Comparison of ENCODE assay signal across 30 cellular contexts in genomic region chr2:237927135-237927534, GRCh38. TPM values are rescaled to one million over a fixed set of nuclear protein-coding genes. Genes with fewer than 3 reads are reported as not detected.
DNase-seq lines count a peak whose midpoint lies in the region; ATAC-seq and TF ChIP-seq lines count a peak whose summit lies in the region.
"Had no signal": no experiment of that assay in that cellular context is flagged by ENCODE, and none has a peak within 500 bp of the region (broad histone marks: within the 10 kb centered on the region; RNA-seq: fewer than 3 reads in every experiment).

No MANE protein-coding gene starts in this region.

- CTCF ChIA-PET in activated CD4-positive, alpha-beta T cell treated with anti-CD3 and anti-CD28 coated beads for 36 hours (lab: Charles Lee) = interaction anchor here (0.6 to 1.4 kb wide), 2 partner anchors 12 to 254 kb away, joined by 3 read pairs; no protein-coding TSS in a partner anchor
- CTCF ChIA-PET in activated CD4-positive, alpha-beta T cell treated with anti-CD3 and anti-CD28 coated beads, Interleukin-2, amount 10 ng/mL, durations not matched to agents 7 days and 5 days (lab: Charles Lee) = interaction anchor here (1.0 to 1.1 kb wide), 2 partner anchors 11 to 43 kb away, joined by 3 to 4 read pairs; no protein-coding TSS in a partner anchor
- CTCF ChIA-PET in RWPE1 (lab: Yijun Ruan, JAX) = no interaction called here

- no peak overlapping the region for H3K4me3 Mint-ChIP-seq in activated CD4-positive, alpha-beta T cell treated with anti-CD3 and anti-CD28 coated beads for 36 hours
- H3K4me3 Mint-ChIP-seq in activated CD4-positive, alpha-beta T cell treated with anti-CD3 and anti-CD28 coated beads, Interleukin-2, amount 10 ng/mL, durations not matched to agents 7 days and 5 days = no peak overlapping the region
- no peak overlapping the region for H3K4me3 Mint-ChIP-seq in glutamatergic neuron (ENCODE audit: unreplicated experiment)
- H3K4me3 Mint-ChIP-seq: activated CD4-positive, alpha-beta T cell treated with anti-CD3 and anti-CD28 coated beads, Interleukin-2, amount 10 ng/mL, durations not matched to agents 24 days and 14 days; activated naive CD8-positive, alpha-beta T cell treated with anti-CD3 and anti-CD28 coated beads for 36 hours; CD14-positive monocyte had no signal

- H3K27me3 Mint-ChIP-seq in activated CD4-positive, alpha-beta T cell treated with anti-CD3 and anti-CD28 coated beads for 36 hours = no peaks in the 10 kb centered on the region
- H3K27me3 Mint-ChIP-seq in activated CD4-positive, alpha-beta T cell treated with anti-CD3 and anti-CD28 coated beads, Interleukin-2, amount 10 ng/mL, durations not matched to agents 7 days and 5 days = no peaks in the 10 kb centered on the region
- peaks cover 8% of the 10 kb centered on the region for H3K27me3 Mint-ChIP-seq in glutamatergic neuron (ENCODE audit: unreplicated experiment)
- H3K27me3 Mint-ChIP-seq: activated CD4-positive, alpha-beta T cell treated with anti-CD3 and anti-CD28 coated beads, Interleukin-2, amount 10 ng/mL, durations not matched to agents 24 days and 14 days; activated naive CD8-positive, alpha-beta T cell treated with anti-CD3 and anti-CD28 coated beads for 36 hours had no signal

- H3K27ac ChIP-seq in RWPE1 = no peak overlapping the region
- H3K27ac ChIP-seq in osteoblast (ENCODE audit: low read depth, low read length) = no peak overlapping the region
- H3K27ac ChIP-seq: 22Rv1, breast epithelium, parathyroid adenoma, right atrium auricular region, testis, WERI-Rb-1 had no signal

- POLR2A ChIA-PET in activated CD4-positive, alpha-beta T cell treated with anti-CD3 and anti-CD28 coated beads for 36 hours (lab: Charles Lee) = no interaction called here
- POLR2A ChIA-PET in activated CD4-positive, alpha-beta T cell treated with anti-CD3 and anti-CD28 coated beads, Interleukin-2, amount 10 ng/mL, durations not matched to agents 7 days and 5 days (lab: Charles Lee) = no interaction called here
- POLR2A ChIA-PET in RWPE1 (lab: Yijun Ruan, JAX; ENCODE audit: low non-redundant PET) = no interaction called here

- H3K27ac Mint-ChIP-seq in activated CD4-positive, alpha-beta T cell treated with anti-CD3 and anti-CD28 coated beads for 36 hours = no peak overlapping the region
- no peak overlapping the region for H3K27ac Mint-ChIP-seq in activated CD4-positive, alpha-beta T cell treated with anti-CD3 and anti-CD28 coated beads, Interleukin-2, amount 10 ng/mL, durations not matched to agents 7 days and 5 days
- no peak overlapping the region for H3K27ac Mint-ChIP-seq in glutamatergic neuron (ENCODE audit: unreplicated experiment)
- H3K27ac Mint-ChIP-seq: activated naive CD8-positive, alpha-beta T cell treated with anti-CD3 and anti-CD28 coated beads for 36 hours had no signal

- H3K9me3 Mint-ChIP-seq in activated CD4-positive, alpha-beta T cell treated with anti-CD3 and anti-CD28 coated beads for 36 hours (ENCODE audit: low read depth) = peaks cover 11% of the 10 kb centered on the region
- peaks cover 29% of the 10 kb centered on the region for H3K9me3 Mint-ChIP-seq in activated CD4-positive, alpha-beta T cell treated with anti-CD3 and anti-CD28 coated beads, Interleukin-2, amount 10 ng/mL, durations not matched to agents 7 days and 5 days
- H3K9me3 Mint-ChIP-seq in glutamatergic neuron (ENCODE audit: unreplicated experiment) = peaks cover 7% of the 10 kb centered on the region

- peaks cover 3% of the 10 kb centered on the region for H3K9me3 ChIP-seq in osteoblast (ENCODE audit: low read depth, low read length)
- H3K9me3 ChIP-seq: breast epithelium, mucosa of descending colon, right atrium auricular region, testis had no signal

- TF ChIP-seq CTCF in RWPE1 (conservative IDR thresholded peaks at IDR 0.05; ENCODE audit: low read depth) (no peak), choroid plexus epithelial cell (conservative IDR thresholded peaks at IDR 0.05; ENCODE audit: low read depth, low read length) (no peak), osteoblast (IDR thresholded peaks at IDR 0.05; ENCODE audit: extremely low read depth, low read depth, low read length) (no peak), glutamatergic neuron (IDR thresholded peaks at IDR 0.05; ENCODE audit: partially characterized antibody, unreplicated experiment) (no peak)

- H3K4me3 ChIP-seq in choroid plexus epithelial cell (ENCODE audit: low read depth, low read length) = no peak overlapping the region
- H3K4me3 ChIP-seq in osteoblast (ENCODE audit: insufficient read depth, low read length) = no peak overlapping the region
- H3K4me3 ChIP-seq: breast epithelium, mucosa of descending colon, right atrium auricular region, testis had no signal

- H3K4me1 Mint-ChIP-seq in activated CD4-positive, alpha-beta T cell treated with anti-CD3 and anti-CD28 coated beads for 36 hours = peaks cover 24% of the 10 kb centered on the region
- peaks cover 21% of the 10 kb centered on the region for H3K4me1 Mint-ChIP-seq in activated CD4-positive, alpha-beta T cell treated with anti-CD3 and anti-CD28 coated beads, Interleukin-2, amount 10 ng/mL, durations not matched to agents 7 days and 5 days
- H3K4me1 Mint-ChIP-seq in glutamatergic neuron (ENCODE audit: low read depth, unreplicated experiment) = peaks cover 2% of the 10 kb centered on the region

- H3K4me2 ChIP-seq in osteoblast (ENCODE audit: insufficient read depth, low read length) = no peak overlapping the region

- H3K36me3 Mint-ChIP-seq in activated CD4-positive, alpha-beta T cell treated with anti-CD3 and anti-CD28 coated beads for 36 hours (ENCODE audit: low read depth) = peaks cover 3% of the 10 kb centered on the region
- peaks cover 4% of the 10 kb centered on the region for H3K36me3 Mint-ChIP-seq in activated CD4-positive, alpha-beta T cell treated with anti-CD3 and anti-CD28 coated beads, Interleukin-2, amount 10 ng/mL, durations not matched to agents 7 days and 5 days (ENCODE audit: low read depth)
- H3K36me3 Mint-ChIP-seq in glutamatergic neuron (ENCODE audit: unreplicated experiment) = peaks cover 14% of the 10 kb centered on the region
- H3K36me3 Mint-ChIP-seq: CD14-positive monocyte had no signal

- peaks cover 10% of the 10 kb centered on the region for H3K4me1 ChIP-seq in osteoblast (ENCODE audit: insufficient read depth, low read length)
- H3K4me1 ChIP-seq: breast epithelium had no signal

- no peaks in the 10 kb centered on the region for H3K36me3 ChIP-seq in osteoblast (ENCODE audit: insufficient read depth, low read length)
- H3K36me3 ChIP-seq: breast epithelium, right atrium auricular region, WERI-Rb-1 had no signal

- no peaks in the 10 kb centered on the region for H3K79me2 ChIP-seq in osteoblast (ENCODE audit: insufficient read depth, low read length)
- H3K79me2 ChIP-seq: parathyroid adenoma had no signal

- H2AFZ ChIP-seq in osteoblast (ENCODE audit: low read length) = no peak overlapping the region
- H2AFZ ChIP-seq: parathyroid adenoma had no signal

- intact Hi-C loops in activated CD4-positive, alpha-beta T cell treated with anti-CD3 and anti-CD28 coated beads for 36 hours (cut with DNase I, micrococcal nuclease) = no loop called here

- no peak for ATAC-seq in activated CD4-positive, alpha-beta T cell treated with anti-CD3 and anti-CD28 coated beads for 36 hours
- ATAC-seq: mucosa of descending colon; Panc1; stimulated activated naive CD8-positive, alpha-beta T cell treated with anti-CD3 and anti-CD28 coated beads, Interleukin-15, Interleukin-2, amounts not matched to agents 100 U/mL and 50 U/mL, for 24 hours had no signal

- peak; percentile 47 for DNase-seq in activated CD4-positive, alpha-beta T cell treated with anti-CD3 and anti-CD28 coated beads for 36 hours
- DNase-seq in activated CD4-positive, alpha-beta T cell treated with anti-CD3 and anti-CD28 coated beads, Interleukin-2, amount 10 ng/mL, durations not matched to agents 7 days and 5 days = no peak
- DNase-seq in RWPE1 (ENCODE audit: low spot score) (peak; percentile 8), choroid plexus epithelial cell (ENCODE audit: low read depth) (peak; percentile 8), osteoblast (ENCODE audit: insufficient read length, low spot score, missing footprints) (peak; percentile 29), NCI-H69 (lab: John Stamatoyannopoulos, UW) (no peak), glutamatergic neuron (no peak), Kasumi-1 (lab: John Stamatoyannopoulos, UW) (no peak)
- DNase-seq: activated CD4-positive, alpha-beta T cell treated with anti-CD3 and anti-CD28 coated beads, Interleukin-2, amount 10 ng/mL, durations not matched to agents 24 days and 14 days; activated naive CD8-positive, alpha-beta T cell treated with anti-CD3 and anti-CD28 coated beads for 36 hours; DMS79 treated with DMSO at 0.1 percent for 48 hours; GF-D8; mammary epithelial cell; mucosa of descending colon; NCI-H1417 treated with DMSO at 0.1 percent for 48 hours; NCI-H2029 treated with DMSO at 0.1 percent for 48 hours; NCI-H226; NCI-H526 treated with DMSO at 0.1 percent for 48 hours; SHP77 treated with DMSO at 0.1 percent for 48 hours; stimulated activated CD4-positive, alpha-beta T cell treated with anti-CD3 and anti-CD28 coated beads, Interleukin-1b, Interleukin-23, amount 100 ng/mL, for 48 hours; stimulated activated naive CD8-positive, alpha-beta T cell treated with anti-CD3 and anti-CD28 coated beads, Interleukin-15, Interleukin-2, amounts not matched to agents 100 U/mL and 50 U/mL, for 24 hours; T1000; testis; WERI-Rb-1 had no signal

- no peaks in the 10 kb centered on the region for H3K27me3 ChIP-seq in osteoblast (ENCODE audit: insufficient read depth, low read length)
- H3K27me3 ChIP-seq: breast epithelium, right atrium auricular region, testis had no signal

- no peaks in the 10 kb centered on the region for H4K20me1 ChIP-seq in osteoblast (ENCODE audit: insufficient read depth, low read length)

RNA-seq across cellular contexts. Expression of gene UBE2F, which starts 39.7 kb away (rescaled TPM):
- 10 to 100 TPM; 59.2 to 75.5 TPM for total RNA-seq in activated CD4-positive, alpha-beta T cell treated with anti-CD3 and anti-CD28 coated beads for 36 hours
- total RNA-seq in activated CD4-positive, alpha-beta T cell treated with anti-CD3 and anti-CD28 coated beads, Interleukin-2, amount 10 ng/mL, durations not matched to agents 7 days and 5 days = 10 to 100 TPM; 71.4 to 80.5 TPM
- 39.8 and 45.1 TPM in 2 replicates for total RNA-seq in osteoblast
- total RNA-seq in glutamatergic neuron (ENCODE audit: unreplicated experiment) = 43.0 TPM

Comparison
In these comparisons a context has a peak if more than half of its experiments do, and no peak if none do; other contexts are left out.
1. DNase-seq: peak in activated CD4-positive, alpha-beta T cell treated with anti-CD3 and anti-CD28 coated beads for 36 hours (single experiment), RWPE1 (single experiment), choroid plexus epithelial cell (single experiment) and osteoblast (single experiment); none in activated CD4-positive, alpha-beta T cell treated with anti-CD3 and anti-CD28 coated beads, Interleukin-2, amount 10 ng/mL, durations not matched to agents 7 days and 5 days (single experiment), NCI-H69 (single experiment), glutamatergic neuron (single experiment) and Kasumi-1 (0 of 2).